Comparison of ENCODE assay signal across 10 cellular contexts in genomic region chr13:98506343-98507059, GRCh38.
A peak's percentile ranks its signal among the peaks of the same experiment; 100 is the strongest.
DNase-seq lines count a peak whose midpoint lies in the region; ATAC-seq, FAIRE-seq and TF ChIP-seq lines count a peak whose summit lies in the region.
"Had no signal": no experiment of that assay in that cellular context is flagged by ENCODE, and none has a peak within 500 bp of the region (broad histone marks: within the 10 kb centered on the region; RNA-seq: fewer than 3 reads in every experiment).

No MANE protein-coding gene starts in this region.

- H3K27me3 Mint-ChIP-seq in naive B cell = no peaks in the 10 kb centered on the region
- no peaks in the 10 kb centered on the region for H3K27me3 Mint-ChIP-seq in activated CD8-positive, alpha-beta memory T cell treated with anti-CD3 and anti-CD28 coated beads, Interleukin-2, amount 10 ng/mL, durations not matched to agents 7 days and 5 days
- H3K27me3 Mint-ChIP-seq: activated naive CD4-positive, alpha-beta T cell treated with anti-CD3 and anti-CD28 coated beads, Interleukin-2, amount 10 ng/mL, durations not matched to agents 7 days and 5 days; effector memory CD8-positive, alpha-beta T cell had no signal

- ATAC-seq in Right ventricle myocardium inferior = no peak
- no peak for ATAC-seq in left ventricle myocardium superior
- no peak for ATAC-seq in naive B cell (ENCODE audit: low read depth in 2 of 2)
- no peak for ATAC-seq in upper lobe of right lung
- no peak for ATAC-seq in activated CD8-positive, alpha-beta memory T cell treated with anti-CD3 and anti-CD28 coated beads, Interleukin-2, amount 10 ng/mL, durations not matched to agents 7 days and 5 days
- ATAC-seq: effector memory CD8-positive, alpha-beta T cell had no signal

- H2AFZ ChIP-seq in endothelial cell of umbilical vein (ENCODE audit: low read depth, low read length) = no peak overlapping the region

- H3K9me1 ChIP-seq in endothelial cell of umbilical vein (replicated peaks; ENCODE audit: control insufficient read depth, extremely low read depth, insufficient read depth, low read length) = no peaks in the 10 kb centered on the region

- H3K4me3 Mint-ChIP-seq in naive B cell = peak overlapping the region in 1 of 8 donors; percentile 23
- H3K4me3 Mint-ChIP-seq in activated CD8-positive, alpha-beta memory T cell treated with anti-CD3 and anti-CD28 coated beads, Interleukin-2, amount 10 ng/mL, durations not matched to agents 7 days and 5 days = no peak overlapping the region
- H3K4me3 Mint-ChIP-seq: activated naive CD4-positive, alpha-beta T cell treated with anti-CD3 and anti-CD28 coated beads, Interleukin-2, amount 10 ng/mL, durations not matched to agents 7 days and 5 days had no signal

- peaks cover 77 to 98% (median 91%) of the 10 kb centered on the region in 3 donors for H3K4me1 Mint-ChIP-seq in naive B cell
- peaks cover 68% of the 10 kb centered on the region for H3K4me1 Mint-ChIP-seq in activated CD8-positive, alpha-beta memory T cell treated with anti-CD3 and anti-CD28 coated beads, Interleukin-2, amount 10 ng/mL, durations not matched to agents 7 days and 5 days

- H3K79me2 ChIP-seq in endothelial cell of umbilical vein (ENCODE audit: control insufficient read depth, insufficient read depth, low read length) = peaks cover 81% of the 10 kb centered on the region

- POLR2A ChIA-PET in endothelial cell of umbilical vein (lab: Charles Lee) = interaction anchor here (1.1 to 1.6 kb wide), 2 partner anchors 21 to 30 kb away, joined by 3 to 4 read pairs; no protein-coding TSS in a partner anchor

- H3K9me3 Mint-ChIP-seq in naive B cell = peaks cover 0 to 4% (median 0%) of the 10 kb centered on the region in 7 donors
- no peaks in the 10 kb centered on the region for H3K9me3 Mint-ChIP-seq in activated CD8-positive, alpha-beta memory T cell treated with anti-CD3 and anti-CD28 coated beads, Interleukin-2, amount 10 ng/mL, durations not matched to agents 7 days and 5 days (ENCODE audit: low read depth)
- H3K9me3 Mint-ChIP-seq: activated naive CD4-positive, alpha-beta T cell treated with anti-CD3 and anti-CD28 coated beads, Interleukin-2, amount 10 ng/mL, durations not matched to agents 7 days and 5 days; effector memory CD8-positive, alpha-beta T cell had no signal

- FAIRE-seq in endothelial cell of umbilical vein (lab: Jason Lieb, UNC) = no peak

- H3K27ac ChIP-seq in endothelial cell of umbilical vein (ENCODE audit: insufficient read depth, low read depth, low read length) = peak overlapping the region; percentile 95
- peak overlapping the region; percentile 75 for H3K27ac ChIP-seq in upper lobe of right lung

- dilution Hi-C loops in endothelial cell of umbilical vein (cut with MboI; ENCODE audit: extremely low pct_ligation_motif_present, low sequenced_read_pairs) = loop anchor here (10.0 kb wide), 1 partner anchor 78 kb away; no protein-coding TSS in a partner anchor

- H3K36me3 Mint-ChIP-seq in naive B cell = no peaks in the 10 kb centered on the region
- peaks cover 48% of the 10 kb centered on the region for H3K36me3 Mint-ChIP-seq in activated CD8-positive, alpha-beta memory T cell treated with anti-CD3 and anti-CD28 coated beads, Interleukin-2, amount 10 ng/mL, durations not matched to agents 7 days and 5 days

- H3K9ac ChIP-seq in endothelial cell of umbilical vein (replicated peaks; ENCODE audit: extremely low read depth, insufficient read depth, low read length) = peak overlapping the region; percentile 52

- H3K4me2 ChIP-seq in endothelial cell of umbilical vein (ENCODE audit: insufficient read depth, low read length) = peak overlapping the region; percentile 67

- TF ChIP-seq CTCF in endothelial cell of umbilical vein (IDR thresholded peaks at IDR 0.05; ENCODE audit: extremely low read depth in 1 of 2, insufficient read depth in 1 of 2, low read depth in 1 of 2, low read length in 2 of 2) (no peak), upper lobe of right lung (IDR thresholded peaks at IDR 0.05) (no peak)

- CTCF ChIA-PET in endothelial cell of umbilical vein (lab: Charles Lee) = interaction anchor here (0.7 to 4.0 kb wide), 10 partner anchors 10 to 147 kb away, joined by 3 to 26 read pairs (median 4); no protein-coding TSS in a partner anchor
- CTCF ChIA-PET in activated CD8-positive, alpha-beta memory T cell treated with anti-CD3 and anti-CD28 coated beads, Interleukin-2, amount 10 ng/mL, durations not matched to agents 7 days and 5 days (lab: Charles Lee) = interaction anchor here (0.9 to 4.3 kb wide), 4 partner anchors 22 to 147 kb away, joined by 5 to 17 read pairs (median 7); no protein-coding TSS in a partner anchor

- H3K27me3 ChIP-seq in endothelial cell of umbilical vein (ENCODE audit: control insufficient read depth in 2 of 2, insufficient read depth in 2 of 2, low read length in 2 of 2) (no peaks in the 10 kb centered on the region), upper lobe of right lung (no peaks in the 10 kb centered on the region)

- DNase-seq in Right ventricle myocardium inferior (ENCODE audit: missing footprints) = peak; percentile 52
- DNase-seq in left ventricle myocardium superior = no peak
- DNase-seq in endothelial cell of umbilical vein (ENCODE audit: low read depth, low spot score) = no peak
- DNase-seq in naive B cell = no peak
- DNase-seq in upper lobe of right lung = peak; percentile 54
- no peak for DNase-seq in GM19238 (ENCODE audit: insufficient read length, low spot score)
- no peak for DNase-seq in activated CD8-positive, alpha-beta memory T cell treated with anti-CD3 and anti-CD28 coated beads, Interleukin-2, amount 10 ng/mL, durations not matched to agents 7 days and 5 days
- no peak for DNase-seq in NCI-H1436 treated with DMSO at 0.1 percent for 48 hours (lab: John Stamatoyannopoulos, UW)
- DNase-seq: activated naive CD4-positive, alpha-beta T cell treated with anti-CD3 and anti-CD28 coated beads, Interleukin-2, amount 10 ng/mL, durations not matched to agents 7 days and 5 days; effector memory CD8-positive, alpha-beta T cell had no signal

- BruUV-seq in endothelial cell of umbilical vein (replicated peaks; lab: Mats Ljungman, UMichigan) = no TSS peak

- no peak overlapping the region for H3K4me3 ChIP-seq in endothelial cell of umbilical vein (replicated peaks in 1 of 3; ENCODE audit: insufficient read depth in 1 of 3, low read depth in 1 of 3, low read length in 3 of 3)
- H3K4me3 ChIP-seq in upper lobe of right lung = no peak overlapping the region

- H3K9me3 ChIP-seq in endothelial cell of umbilical vein (replicated peaks; ENCODE audit: control insufficient read depth, insufficient read depth, low read length) (no peaks in the 10 kb centered on the region), upper lobe of right lung (no peaks in the 10 kb centered on the region)

- no peak for TF ChIP-seq POLR2A in endothelial cell of umbilical vein (IDR thresholded peaks at IDR 0.05; ENCODE audit: low read depth, low read length)

- H3K4me1 ChIP-seq in endothelial cell of umbilical vein (ENCODE audit: control insufficient read depth, extremely low read depth, insufficient read depth, low read length) = peaks cover 78% of the 10 kb centered on the region
- peaks cover 77% of the 10 kb centered on the region for H3K4me1 ChIP-seq in upper lobe of right lung

- H3K27ac Mint-ChIP-seq in naive B cell = peak overlapping the region in 5 of 6 donors; percentile 43 to 94 (median 73)
- no peak overlapping the region for H3K27ac Mint-ChIP-seq in activated CD8-positive, alpha-beta memory T cell treated with anti-CD3 and anti-CD28 coated beads, Interleukin-2, amount 10 ng/mL, durations not matched to agents 7 days and 5 days
- H3K27ac Mint-ChIP-seq: activated naive CD4-positive, alpha-beta T cell treated with anti-CD3 and anti-CD28 coated beads, Interleukin-2, amount 10 ng/mL, durations not matched to agents 7 days and 5 days had no signal

- no peaks in the 10 kb centered on the region for H4K20me1 ChIP-seq in endothelial cell of umbilical vein (replicated peaks; ENCODE audit: control insufficient read depth, extremely low read depth, insufficient read depth, low read length)

- intact Hi-C loops in Right ventricle myocardium inferior (cut with DNase I) = loop anchor here (2.0 kb wide), 1 partner anchor 70 kb away; the partner anchor contains the start of gene STK24
- intact Hi-C loops in left ventricle myocardium superior (cut with micrococcal nuclease) = loop anchor here (10.0 kb wide), 1 partner anchor 58 kb away; no protein-coding TSS in a partner anchor
- intact Hi-C loops in endothelial cell of umbilical vein (cut with micrococcal nuclease) = loop anchor here (1.0 to 2.0 kb wide), 3 partner anchors 22 to 60 kb away; no protein-coding TSS in a partner anchor
- intact Hi-C loops in upper lobe of right lung (cut with DNase I) = no loop called here

- H3K36me3 ChIP-seq in endothelial cell of umbilical vein (ENCODE audit: control insufficient read depth in 2 of 2, extremely low read depth in 1 of 2, insufficient read depth in 2 of 2, low read length in 2 of 2) (peaks cover 0 to 2% of the 10 kb centered on the region in 2 experiments), upper lobe of right lung (no peaks in the 10 kb centered on the region)

TF ChIP-seq in endothelial cell of umbilical vein, 7 proteins besides CTCF, POLR2A, EP300 and RAD21:
- TF ChIP-seq GATA2 (IDR thresholded peaks at IDR 0.05; ENCODE audit: insufficient read depth, insufficient read length, low read depth, low read length) = no peak
- TF ChIP-seq MAX (IDR thresholded peaks at IDR 0.05; ENCODE audit: insufficient read depth, insufficient read length) = no peak
- TF ChIP-seq MYC (IDR thresholded peaks at IDR 0.05; ENCODE audit: low read depth, low read length) = no peak
- TF ChIP-seq POLR2AphosphoS5 (IDR thresholded peaks at IDR 0.05; ENCODE audit: insufficient read depth, low read depth, low read length) = no peak
- TF ChIP-seq EZH2 (IDR thresholded peaks at IDR 0.05; ENCODE audit: borderline replicate concordance, low read depth, low read length, severe bottlenecking) = no peak
- TF ChIP-seq FOS (IDR thresholded peaks at IDR 0.05; ENCODE audit: borderline replicate concordance, insufficient read depth, low read length) = no peak
- no peak for TF ChIP-seq JUN (IDR thresholded peaks at IDR 0.05; ENCODE audit: borderline replicate concordance, insufficient read depth, insufficient read length, low read depth)

Comparison
In these comparisons a context has a peak if more than half of its experiments do, and no peak if none do; other contexts are left out.
1. DNase-seq: peak in Right ventricle myocardium inferior (single experiment) and upper lobe of right lung (single experiment); none in left ventricle myocardium superior (single experiment), endothelial cell of umbilical vein (single experiment), naive B cell (single experiment), GM19238 (single experiment), activated CD8-positive, alpha-beta memory T cell treated with anti-CD3 and anti-CD28 coated beads, Interleukin-2, amount 10 ng/mL, durations not matched to agents 7 days and 5 days (single experiment) and NCI-H1436 treated with DMSO at 0.1 percent for 48 hours (single experiment).